ENCODE assay signal across 17 cellular contexts in the genomic region with DNA sequence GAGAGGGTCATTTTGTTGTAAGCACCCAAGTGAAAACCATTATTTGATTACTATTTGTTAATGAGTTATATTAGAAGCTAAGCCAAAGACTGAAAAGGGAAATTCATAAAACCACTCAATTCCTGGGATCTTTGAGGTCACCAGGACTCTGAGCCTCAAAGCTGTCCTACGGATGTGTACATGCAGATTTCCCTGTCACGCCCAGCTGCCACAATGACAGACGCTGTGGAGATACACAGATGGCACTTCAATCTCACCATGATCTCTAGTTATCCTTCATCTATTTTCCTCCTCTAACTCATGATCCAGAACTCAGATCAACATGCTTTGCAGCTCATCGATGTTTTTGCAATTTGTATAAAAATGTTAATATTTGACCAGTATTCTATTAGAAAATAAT.
DNase-seq lines count a peak whose midpoint lies in the region; TF ChIP-seq lines count a peak whose summit lies in the region.
"Had no signal": no experiment of that assay in that cellular context is flagged by ENCODE, and none has a peak within 500 bp of the region (broad histone marks: within the 10 kb centered on the region; RNA-seq: fewer than 3 reads in every experiment).

No MANE protein-coding gene starts in this region.

- peaks cover 12% of the 10 kb centered on the region for H3K9me3 ChIP-seq in WERI-Rb-1 (ENCODE audit: severe bottlenecking)

- no peaks in the 10 kb centered on the region for H3K36me3 Mint-ChIP-seq in endothelial cell (ENCODE audit: low read depth, unreplicated experiment)
- H3K36me3 Mint-ChIP-seq: CD14-positive monocyte had no signal

- no peak overlapping the region for H3K27ac ChIP-seq in WERI-Rb-1
- H3K27ac ChIP-seq: KMS-11 had no signal

- no peaks in the 10 kb centered on the region for H3K9me3 Mint-ChIP-seq in endothelial cell (ENCODE audit: unreplicated experiment)
- H3K9me3 Mint-ChIP-seq: GM23338 had no signal

- no peaks in the 10 kb centered on the region for H3K4me1 Mint-ChIP-seq in endothelial cell (ENCODE audit: unreplicated experiment)
- H3K4me1 Mint-ChIP-seq: B cell, CD14-positive monocyte, GM23338 had no signal

- no peak overlapping the region for H3K27ac Mint-ChIP-seq in endothelial cell (ENCODE audit: unreplicated experiment)
- H3K27ac Mint-ChIP-seq: B cell, CD14-positive monocyte, GM23338 had no signal

- TF ChIP-seq CTCF in WERI-Rb-1 (IDR thresholded peaks at IDR 0.05; ENCODE audit: low read depth, low read length) = no peak
- TF ChIP-seq CTCF in endothelial cell (IDR thresholded peaks at IDR 0.05; ENCODE audit: unreplicated experiment) = no peak
- TF ChIP-seq CTCF in GM10248 (IDR thresholded peaks at IDR 0.05; ENCODE audit: control extremely low read depth, extremely low read depth, low read depth, missing control alignments) = no peak

- peaks cover 1% of the 10 kb centered on the region for H3K27me3 Mint-ChIP-seq in endothelial cell (ENCODE audit: unreplicated experiment)
- H3K27me3 Mint-ChIP-seq: B cell had no signal

- H3K27me3 ChIP-seq in WERI-Rb-1 (ENCODE audit: insufficient read depth, low read depth, severe bottlenecking) = no peaks in the 10 kb centered on the region

- no peak overlapping the region for H3K4me3 Mint-ChIP-seq in endothelial cell (ENCODE audit: unreplicated experiment)
- H3K4me3 Mint-ChIP-seq: B cell, CD14-positive monocyte, GM23338 had no signal

- CTCF ChIA-PET in GM10248 (lab: Yijun Ruan, JAX) = interaction anchor here (1.3 kb wide), 1 partner anchor 21 kb away, joined by 3 read pairs; no protein-coding TSS in a partner anchor

- H3K36me3 ChIP-seq in WERI-Rb-1 = no peaks in the 10 kb centered on the region

- POLR2A ChIA-PET in GM10248 (lab: Yijun Ruan, JAX) = interaction anchor here (0.7 kb wide), 1 partner anchor 635 kb away, joined by 3 read pairs; no protein-coding TSS in a partner anchor

- DNase-seq in NCI-H510A treated with DMSO at 0.1 percent for 48 hours (lab: John Stamatoyannopoulos, UW) (peak; percentile 11), NCI-H510A (lab: John Stamatoyannopoulos, UW) (no peak), NCI-H69 (lab: John Stamatoyannopoulos, UW) (peak; percentile 34), WERI-Rb-1 (peak; percentile 94), endothelial cell (ENCODE audit: low spot score) (no peak), GM10248 (ENCODE audit: extremely low spot score) (no peak), superior temporal gyrus (ENCODE audit: extremely low spot score) (no peak)
- DNase-seq: DMS79 treated with DMSO at 0.1 percent for 48 hours, NCI-H1092 treated with DMSO at 0.1 percent for 48 hours, NCI-H2029 treated with DMSO at 0.1 percent for 48 hours, NCI-H774, T-helper 9 cell had no signal

- no peak overlapping the region for H3K4me3 ChIP-seq in WERI-Rb-1 (ENCODE audit: low read depth, low read length)
- H3K4me3 ChIP-seq: GM12878, GM23338 had no signal

Comparison
In these comparisons a context has a peak if more than half of its experiments do, and no peak if none do; other contexts are left out.
1. DNase-seq: peak in NCI-H510A treated with DMSO at 0.1 percent for 48 hours (single experiment), NCI-H69 (single experiment) and WERI-Rb-1 (single experiment); none in NCI-H510A (single experiment), endothelial cell (single experiment), GM10248 (single experiment) and superior temporal gyrus (single experiment).